11 cellular contexts compared by ENCODE assay signal in the genomic region with DNA sequence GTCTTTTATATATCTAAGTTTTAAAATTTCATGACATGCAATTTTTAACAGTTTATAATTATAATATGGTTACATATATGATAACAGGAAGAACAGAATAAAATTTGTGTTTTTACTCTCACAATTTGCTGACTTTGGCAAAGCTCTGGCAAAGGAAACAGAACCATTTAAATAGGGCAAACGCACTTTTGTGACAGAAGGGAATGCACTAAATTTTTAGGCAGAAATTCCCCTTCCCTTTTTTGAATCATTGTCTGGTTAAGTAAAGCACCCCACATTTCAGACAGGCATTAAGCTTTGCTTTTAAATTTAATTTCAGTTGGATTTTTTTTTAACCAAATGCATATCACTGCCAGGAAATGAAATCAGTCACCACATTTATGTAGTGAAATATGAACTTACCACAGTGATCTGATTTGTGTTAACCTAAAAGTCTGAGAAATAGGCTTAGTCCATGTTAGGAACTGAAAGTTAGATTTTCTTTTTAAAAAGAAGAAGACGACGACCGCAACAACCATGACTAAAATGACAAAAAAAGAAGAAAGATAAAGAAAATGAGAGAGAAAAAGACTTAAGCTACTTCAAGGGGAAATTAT. TPM values are rescaled to one million over a fixed set of nuclear protein-coding genes. Genes with fewer than 3 reads are reported as not detected.
A peak's percentile ranks its signal among the peaks of the same experiment; 100 is the strongest.
DNase-seq lines count a peak whose midpoint lies in the region; ATAC-seq, FAIRE-seq and TF ChIP-seq lines count a peak whose summit lies in the region.
"Had no signal": no experiment of that assay in that cellular context is flagged by ENCODE, and none has a peak within 500 bp of the region (broad histone marks: within the 10 kb centered on the region; RNA-seq: fewer than 3 reads in every experiment).

No MANE protein-coding gene starts in this region.

- no peak overlapping the region for H3K4ac ChIP-seq in H9 (ENCODE audit: low read depth, low read length)

- DNase-seq in GM12892 (ENCODE audit: insufficient read length) = no peak
- DNase-seq in NCI-H510A treated with DMSO at 0.1 percent for 48 hours (lab: John Stamatoyannopoulos, UW) = no peak
- DNase-seq in effector CD8-positive, alpha-beta T cell (lab: John Stamatoyannopoulos, UW) = no peak
- no peak for DNase-seq in H9
- DNase-seq: NCI-H187 had no signal

- H3K9me3 Mint-ChIP-seq in H9 = no peaks in the 10 kb centered on the region

- H4K5ac ChIP-seq in H9 (ENCODE audit: insufficient read length, low read depth, low read length) = no peak overlapping the region

- H3K23ac ChIP-seq in H9 (ENCODE audit: insufficient read length, low read depth, low read length) = no peak overlapping the region

- H3T11ph ChIP-seq in H9 (ENCODE audit: low read length) = no peak overlapping the region

- H3K9ac ChIP-seq in H9 (ENCODE audit: extremely low read depth, insufficient read length, low read length) = no peak overlapping the region

- no peaks in the 10 kb centered on the region for H3K4me1 ChIP-seq in H9 (ENCODE audit: insufficient read depth, low read length)

- FAIRE-seq in GM12892 (lab: Jason Lieb, UNC) (peak; percentile 74), endometrium (lab: Jason Lieb, UNC) (peak; percentile 23)

- H3K27ac ChIP-seq in H9 (ENCODE audit: insufficient read length, low read depth, low read length) = no peak overlapping the region
- H3K27ac ChIP-seq: cardiac muscle cell had no signal

- H3K27me3 Mint-ChIP-seq in H9 (ENCODE audit: low read depth) = no peaks in the 10 kb centered on the region; the same call in 1 of the 2 replicates

- no peaks in the 10 kb centered on the region for H3K79me1 ChIP-seq in H9 (ENCODE audit: insufficient read depth, low read depth, low read length, poor library complexity, severe bottlenecking)

- H2AK5ac ChIP-seq in H9 (ENCODE audit: insufficient read length, low read length) = no peak overlapping the region

- no peak overlapping the region for H2BK20ac ChIP-seq in H9 (ENCODE audit: low read depth, low read length, poor library complexity, severe bottlenecking)

- no peak overlapping the region for H2BK12ac ChIP-seq in H9 (ENCODE audit: insufficient read length, low read depth, low read length)

- H3K14ac ChIP-seq in H9 (ENCODE audit: insufficient read depth, low read length) = no peak overlapping the region

- no CpG with 5 or more reads among the region's 4 CpGs for WGBS in H9 (ENCODE audit: extremely low coverage, insufficient read length, low lambda C conversion rate)

- H3K18ac ChIP-seq in H9 (ENCODE audit: insufficient read length, low read depth, low read length) = no peak overlapping the region

- H4K20me1 ChIP-seq in H9 (ENCODE audit: control insufficient read depth, insufficient read depth, insufficient read length) = no peaks in the 10 kb centered on the region

- no peak overlapping the region for H3K4me2 ChIP-seq in H9 (ENCODE audit: insufficient read depth, insufficient read length, low read length)

- H3K9me3 ChIP-seq in H9 (ENCODE audit: control insufficient read depth, low read depth, low read length) = no peaks in the 10 kb centered on the region

- no peak overlapping the region for H3K4me3 Mint-ChIP-seq in H9

- H2BK15ac ChIP-seq in H9 (ENCODE audit: low read depth, low read length) = no peak overlapping the region

- H3K36me3 Mint-ChIP-seq in H9 (ENCODE audit: insufficient read depth in 1 of 3, low read depth in 3 of 3) = no peaks in the 10 kb centered on the region

- no peaks in the 10 kb centered on the region for H3K27me3 ChIP-seq in H9 (ENCODE audit: insufficient read depth, low read length)
- H3K27me3 ChIP-seq: cardiac muscle cell had no signal

- ATAC-seq in GM21528 (IDR thresholded peaks at IDR 0.05; ENCODE audit: low FRiP score, unreplicated experiment) (peak; percentile 59), HG03520 (IDR thresholded peaks at IDR 0.05; ENCODE audit: unreplicated experiment) (peak; percentile 59), HG03457 (IDR thresholded peaks at IDR 0.05; ENCODE audit: unreplicated experiment) (no peak)

- no peak overlapping the region for H4K91ac ChIP-seq in H9 (ENCODE audit: insufficient read length, low read depth, low read length)

- no peaks in the 10 kb centered on the region for H3K79me2 ChIP-seq in H9 (ENCODE audit: insufficient read depth, low read length)

- no peak overlapping the region for H3K56ac ChIP-seq in H9 (ENCODE audit: insufficient read length, low read depth, low read length)

- TF ChIP-seq CTCF in H9 (conservative IDR thresholded peaks at IDR 0.05) = no peak

- H3K4me1 Mint-ChIP-seq in H9 = peaks cover 2 to 5% of the 10 kb centered on the region in 2 experiments; a peak in 2 of 4 replicates

- no peak overlapping the region for H2BK120ac ChIP-seq in H9 (ENCODE audit: low read depth, low read length, poor library complexity, severe bottlenecking)

- no peak overlapping the region for H2AFZ ChIP-seq in H9 (ENCODE audit: low read length)

- TF ChIP-seq POLR2A in GM12892 (IDR thresholded peaks at IDR 0.05; ENCODE audit: low read depth, low read length) = no peak

- no peak overlapping the region for H2BK5ac ChIP-seq in H9 (ENCODE audit: insufficient read length, low read length)

- H4K8ac ChIP-seq in H9 (replicated peaks; ENCODE audit: insufficient read length, low read depth, low read length) = no peak overlapping the region

- H3K27ac Mint-ChIP-seq in H9 = no peak overlapping the region

- H3K23me2 ChIP-seq in H9 (ENCODE audit: insufficient read length, low read depth, low read length, poor library complexity, severe bottlenecking) = no peaks in the 10 kb centered on the region

RNA-seq across cellular contexts. Expression of a gene that starts 10.8 kb away (rescaled TPM):
- 100 TPM for polyA plus RNA-seq in GM12892 (2012; ENCODE audit: missing spikeins)
- total RNA-seq in H9 (2021) = not detected in 2 replicates
- total RNA-seq: renal cortical epithelial cell had no signal

RNA-seq across cellular contexts. Expression of a gene that starts 38.2 kb away (rescaled TPM):
- 0.76 TPM for polyA plus RNA-seq in GM12892 (2012; ENCODE audit: missing spikeins)
- not detected in 2 replicates for total RNA-seq in H9 (2021)
- total RNA-seq: cardiac muscle cell, renal cortical epithelial cell had no signal
